In genomic region chr1:16141573-16142336, GRCh38 we compare ENCODE assay signal across 10 cellular contexts. TPM values are rescaled to one million over a fixed set of nuclear protein-coding genes. Genes with fewer than 3 reads are reported as not detected.
DNase-seq lines count a peak whose midpoint lies in the region; ATAC-seq, FAIRE-seq and TF ChIP-seq lines count a peak whose summit lies in the region.
"Had no signal": no experiment of that assay in that cellular context is flagged by ENCODE, and none has a peak within 500 bp of the region (broad histone marks: within the 10 kb centered on the region; RNA-seq: fewer than 3 reads in every experiment).

No MANE protein-coding gene starts in this region.

- no peaks in the 10 kb centered on the region for H3K9me3 ChIP-seq in SK-N-SH
- H3K9me3 ChIP-seq in fibroblast of lung (ENCODE audit: control insufficient read depth, insufficient read depth, low read depth, low read length), result no peaks in the 10 kb centered on the region
- H3K9me3 ChIP-seq in gastrocnemius medialis, result no peaks in the 10 kb centered on the region

- H3K36me3 ChIP-seq in SK-N-SH (replicated peaks in 1 of 2; ENCODE audit: control insufficient read depth in 1 of 2, insufficient read depth in 2 of 2, low read length in 1 of 2) (peaks cover 24 to 26% of the 10 kb centered on the region in 2 experiments), fibroblast of lung (ENCODE audit: control insufficient read depth, insufficient read depth, low read length) (peaks cover 28% of the 10 kb centered on the region), gastrocnemius medialis (no peaks in the 10 kb centered on the region)

- H3K79me2 ChIP-seq in SK-N-SH (ENCODE audit: insufficient read depth) (peaks cover 92% of the 10 kb centered on the region), fibroblast of lung (ENCODE audit: control insufficient read depth, insufficient read depth, low read length) (peaks cover 73% of the 10 kb centered on the region)

- CTCF ChIA-PET in SK-N-SH (lab: Yijun Ruan, JAX), result interaction anchor here (0.6 to 2.0 kb wide), 3 partner anchors 13 to 249 kb away, joined by 3 to 9 read pairs (median 4); no protein-coding TSS in a partner anchor

- intact Hi-C loops in gastrocnemius medialis (cut with DNase I; ENCODE audit: low total_unique reads), result loop anchor here (5.0 kb wide), 1 partner anchor 49 kb away; no protein-coding TSS in a partner anchor

- H3K4me3 ChIP-seq in SK-N-SH (ENCODE audit: low read depth in 2 of 2, low read length in 1 of 2), result no peak overlapping the region
- no peak overlapping the region for H3K4me3 ChIP-seq in fibroblast of lung (replicated peaks in 1 of 4; ENCODE audit: control extremely low read depth in 1 of 4, insufficient read depth in 1 of 4, low read depth in 3 of 4, low read length in 4 of 4)
- no peak overlapping the region for H3K4me3 ChIP-seq in gastrocnemius medialis

- 47% methylated on average over 13 of the region's 16 CpGs for WGBS in SK-N-SH (ENCODE audit: low lambda C conversion rate)

- no peak for ATAC-seq in gastrocnemius medialis
- ATAC-seq: left colon had no signal

- peaks cover 39% of the 10 kb centered on the region for H3F3A ChIP-seq in SK-N-SH (replicated peaks; ENCODE audit: insufficient read depth)

- no peak for TF ChIP-seq POLR2A in gastrocnemius medialis (IDR thresholded peaks at IDR 0.05)

- peak overlapping the region; percentile 40; the same call in 1 of the 2 replicates for H3K9ac ChIP-seq in SK-N-SH
- no peak overlapping the region for H3K9ac ChIP-seq in fibroblast of lung (ENCODE audit: insufficient read depth, low read length)

- H2AFZ ChIP-seq in SK-N-SH (ENCODE audit: low read depth) (no peak overlapping the region), fibroblast of lung (ENCODE audit: low read length) (no peak overlapping the region)

- in situ Hi-C loops in G401 (cut with HindIII; ENCODE audit: low sequenced_read_pairs) (no loop called here), gastrocnemius medialis (cut with MboI; ENCODE audit: low sequenced_read_pairs in 4 of 4) (no loop called here)

- TF ChIP-seq EP300 in SK-N-SH (IDR thresholded peaks at IDR 0.05; ENCODE audit: borderline replicate concordance in 1 of 2, low read depth in 1 of 2, low read length in 1 of 2), result no peak

- H3K27ac ChIP-seq in SK-N-SH (ENCODE audit: low read depth in 2 of 2, low read length in 1 of 2) (peak overlapping the region; percentile 71 to 78), fibroblast of lung (ENCODE audit: insufficient read depth, low read length) (peak overlapping the region; percentile 48), gastrocnemius medialis (peak overlapping the region; percentile 24 to 68 (median 54))

- peaks cover 21 to 68% of the 10 kb centered on the region in 2 experiments for H3K4me1 ChIP-seq in SK-N-SH (ENCODE audit: control insufficient read depth in 1 of 2, insufficient read depth in 2 of 2, low read depth in 1 of 2, low read length in 1 of 2)
- H3K4me1 ChIP-seq in fibroblast of lung (ENCODE audit: control insufficient read depth, extremely low read depth, insufficient read depth, low read length), result peaks cover 47% of the 10 kb centered on the region
- peaks cover 21 to 30% of the 10 kb centered on the region in 2 donors for H3K4me1 ChIP-seq in gastrocnemius medialis

- POLR2A ChIA-PET in SK-N-SH (lab: Yijun Ruan, JAX), result no interaction called here

- FAIRE-seq in HTR-8/SVneo (lab: Jason Lieb, UNC), result no peak

- no peak for TF ChIP-seq RAD21 in SK-N-SH (IDR thresholded peaks at IDR 0.05; ENCODE audit: low read length)

- no peaks in the 10 kb centered on the region for H3K27me3 ChIP-seq in SK-N-SH (ENCODE audit: insufficient read depth)
- no peaks in the 10 kb centered on the region for H3K27me3 ChIP-seq in fibroblast of lung (ENCODE audit: control insufficient read depth, insufficient read depth, low read length)
- H3K27me3 ChIP-seq in gastrocnemius medialis, result peaks cover 13 to 23% (median 18%) of the 10 kb centered on the region in 3 donors

- H3K9me2 ChIP-seq in SK-N-SH, result no peaks in the 10 kb centered on the region

- DNase-seq in G401 (ENCODE audit: low spot score) (peak; percentile 67), SK-N-SH (peak; percentile 70), fibroblast of lung (ENCODE audit: low read depth in 2 of 2) (peak in 1 of 2 donors; percentile 39), gastrocnemius medialis (no peak), HTR-8/SVneo (ENCODE audit: insufficient read length, low spot score) (no peak), GF-D8 (lab: John Stamatoyannopoulos, UW) (no peak)
- DNase-seq in activated naive CD4-positive, alpha-beta T cell (lab: John Stamatoyannopoulos, UW), result no peak
- DNase-seq in stimulated activated CD4-positive, alpha-beta T cell treated with anti-CD3 and anti-CD28 coated beads, Interleukin-12 subunit alpha, Interleukin-12 subunit beta, amount 100 ng/mL, for 4 hours, result no peak
- DNase-seq: activated CD8-positive, alpha-beta memory T cell treated with anti-CD3 and anti-CD28 coated beads for 24 hours had no signal

- TF ChIP-seq CTCF in SK-N-SH (IDR thresholded peaks at IDR 0.05) (no peak), fibroblast of lung (conservative IDR thresholded peaks at IDR 0.05 in 1 of 2, IDR thresholded peaks at IDR 0.05 in 1 of 2; ENCODE audit: low read depth in 1 of 2, low read length in 2 of 2) (no peak), gastrocnemius medialis (IDR thresholded peaks at IDR 0.05 in 4 of 5, conservative IDR thresholded peaks at IDR 0.05 in 1 of 5) (no peak)

- H4K20me1 ChIP-seq in SK-N-SH (ENCODE audit: insufficient read depth) (peaks cover 24% of the 10 kb centered on the region), fibroblast of lung (ENCODE audit: control insufficient read depth, extremely low read depth, insufficient read depth, low read length) (no peaks in the 10 kb centered on the region)

- H3K4me2 ChIP-seq in SK-N-SH (peak overlapping the region; percentile 71), fibroblast of lung (ENCODE audit: extremely low read depth, insufficient read depth, low read length) (no peak overlapping the region)

TF ChIP-seq in SK-N-SH, 30 proteins besides CTCF, POLR2A, EP300 and RAD21:
- TF ChIP-seq FOSL2 (IDR thresholded peaks at IDR 0.05; ENCODE audit: borderline replicate concordance, low read depth) (no peak), PBX3 (IDR thresholded peaks at IDR 0.05) (no peak), NFIC (IDR thresholded peaks at IDR 0.05; ENCODE audit: borderline replicate concordance) (0 out of 2 replicates have a peak, but pooled peaks have one; percentile 27), FOXJ3 (CRISPR knock-in tag; IDR thresholded peaks at IDR 0.05) (no peak), USF2 (IDR thresholded peaks at IDR 0.05; ENCODE audit: borderline replicate concordance, low read depth, low read length) (no peak), CHD2 (IDR thresholded peaks at IDR 0.05; ENCODE audit: low read length, partially characterized antibody) (no peak), MAX (IDR thresholded peaks at IDR 0.05; ENCODE audit: low read depth) (peak; percentile 69)
TF ChIP-seq in SK-N-SH: peak in this region for 2.

RNA-seq across cellular contexts. Expression of gene EPHA2, which starts 14.1 kb away (rescaled TPM):
- total RNA-seq in G401 (2014; rRNA removed; shearing (Covaris generic)), result 33.5 and 45.6 TPM in 2 replicates
- polyA plus RNA-seq in SK-N-SH (2012; rRNA removed), result 82.2 and 126 TPM in 2 replicates
- polyA plus RNA-seq in SK-N-SH (2012; cell fraction: cytosol; rRNA removed), result 47.2 and 71.1 TPM in 2 replicates
- 164 and 170 TPM in 2 replicates for polyA plus RNA-seq in SK-N-SH (2012; cell fraction: nucleus; rRNA removed)
- 21.1 and 24.6 TPM in 2 replicates for total RNA-seq in fibroblast of lung
- polyA plus RNA-seq in fibroblast of lung, result 9.8 and 22.6 TPM in 2 replicates
- 11.0 and 26.4 TPM in 2 replicates for polyA plus RNA-seq in fibroblast of lung (2012)
- polyA minus RNA-seq in fibroblast of lung (ENCODE audit: low replicate concordance), result 46.5 and 99.3 TPM in 2 replicates
- total RNA-seq in gastrocnemius medialis, result 1 to 10 TPM; 1.2 to 6.4 (median 2.9) TPM

Comparison
In these comparisons a context has a peak if more than half of its experiments do, and no peak if none do; other contexts are left out.
1. DNase-seq: peak in G401 (single experiment) and SK-N-SH (single experiment); none in gastrocnemius medialis (0 of 2), HTR-8/SVneo (single experiment), GF-D8 (single experiment), activated naive CD4-positive, alpha-beta T cell (0 of 4) and stimulated activated CD4-positive, alpha-beta T cell treated with anti-CD3 and anti-CD28 coated beads, Interleukin-12 subunit alpha, Interleukin-12 subunit beta, amount 100 ng/mL, for 4 hours (single experiment).
2. Peak in every context shown above with its lines, with median percentiles within 50 percentile points of each other: H3K27ac ChIP-seq.